ENCODE assay signal across 12 cellular contexts in the genomic region with DNA sequence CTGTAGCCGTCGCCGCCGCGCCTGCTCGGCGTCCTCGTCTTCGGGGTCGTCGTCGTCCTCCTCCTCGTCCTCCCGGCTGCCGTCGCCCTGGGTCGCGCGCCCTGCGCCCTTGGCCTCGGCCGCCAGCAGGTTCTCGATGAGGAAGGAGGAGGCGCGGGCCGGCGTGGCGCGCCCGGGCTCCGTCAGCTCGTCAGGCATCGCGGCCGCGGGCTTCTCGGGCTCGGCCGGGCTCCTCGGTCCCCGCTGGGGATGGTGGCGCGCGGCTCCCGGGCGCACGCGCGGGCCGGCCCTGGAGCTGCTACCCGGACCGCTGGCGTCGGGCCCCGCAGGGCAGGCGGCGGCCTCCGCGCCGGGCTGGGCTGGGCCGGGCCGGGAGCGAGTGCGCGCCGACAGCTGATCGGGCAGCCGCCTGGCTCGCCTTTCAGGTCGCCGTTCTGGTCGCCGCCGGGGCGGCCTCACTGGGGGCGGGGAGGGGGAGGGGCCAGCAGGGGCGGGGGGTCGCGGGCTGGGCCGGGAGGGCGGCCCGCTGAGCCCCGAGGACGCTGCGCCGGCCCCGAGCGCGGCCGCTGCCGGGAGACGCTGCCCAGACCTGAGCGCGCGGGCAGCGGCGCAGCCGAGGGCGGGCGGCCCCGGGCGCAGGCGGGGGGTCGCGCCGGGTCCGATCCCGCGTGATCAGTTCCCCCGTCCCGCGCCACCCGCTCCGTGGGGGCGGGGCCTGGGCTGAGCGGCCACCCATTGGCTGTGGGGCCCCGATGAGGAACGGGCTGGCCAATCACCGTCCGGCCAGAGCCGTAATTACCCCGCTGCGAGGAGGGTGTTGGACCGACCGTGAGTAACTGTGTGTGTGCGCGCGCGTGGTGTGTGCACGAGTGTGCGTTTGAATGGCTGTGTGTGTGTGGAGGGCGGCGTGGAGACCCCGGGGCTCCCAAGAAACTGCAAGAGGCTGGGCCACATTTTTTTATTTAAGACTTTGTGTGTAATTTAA. TPM values are rescaled to one million over a fixed set of nuclear protein-coding genes. Genes with fewer than 3 reads are reported as not detected.
DNase-seq lines count a peak whose midpoint lies in the region; ATAC-seq and TF ChIP-seq lines count a peak whose summit lies in the region.
"Had no signal": no experiment of that assay in that cellular context is flagged by ENCODE, and none has a peak within 500 bp of the region (broad histone marks: within the 10 kb centered on the region; RNA-seq: fewer than 3 reads in every experiment).

HMX1 (minus strand) TSS at position 423 of the 985 bp plus-strand sequence; CDS start at position 198, 225 bp downstream.

- H3K36me3 ChIP-seq in esophagus (ENCODE audit: control insufficient read depth in 2 of 2, insufficient read depth in 2 of 2, low read length in 1 of 2) (no peaks in the 10 kb centered on the region), neural progenitor cell (no peaks in the 10 kb centered on the region), prostate gland (no peaks in the 10 kb centered on the region)

- H3K4me1 Mint-ChIP-seq in neural progenitor cell = peaks cover 15% of the 10 kb centered on the region
- H3K4me1 Mint-ChIP-seq: immature natural killer cell had no signal

- no peak for TF ChIP-seq POLR2A in prostate gland (IDR thresholded peaks at IDR 0.05)

- H3K79me2 ChIP-seq in neural progenitor cell (ENCODE audit: low read depth) = no peaks in the 10 kb centered on the region

- intact Hi-C loops in prostate gland (cut with DNase I) = no loop called here

- H3K27me3 Mint-ChIP-seq in neural progenitor cell (ENCODE audit: insufficient read depth, low read depth) = peaks cover 77% of the 10 kb centered on the region

- no peaks in the 10 kb centered on the region for H3K9me3 Mint-ChIP-seq in neural progenitor cell
- H3K9me3 Mint-ChIP-seq: immature natural killer cell had no signal

- peaks cover 87% of the 10 kb centered on the region for H4K20me1 ChIP-seq in neural progenitor cell (ENCODE audit: low read depth)

- 2 to 3% methylated on average over 113 to 134 of the region's 134 CpGs for WGBS in esophagus, 2 donors
- 1% methylated on average over 60 of the region's 134 CpGs for WGBS in prostate gland

- peaks cover 3% of the 10 kb centered on the region for H3F3A ChIP-seq in neural progenitor cell (ENCODE audit: low read depth)

- no peak within 1 kb of the TSS for H2AFZ ChIP-seq in neural progenitor cell (replicated peaks)

- H3K9me3 ChIP-seq in esophagus (ENCODE audit: control insufficient read depth in 2 of 2, insufficient read depth in 1 of 2, low read depth in 1 of 2, low read length in 1 of 2) = peaks cover 0 to 3% of the 10 kb centered on the region in 2 donors
- H3K9me3 ChIP-seq in neural progenitor cell (ENCODE audit: low read depth) = no peaks in the 10 kb centered on the region
- no peaks in the 10 kb centered on the region for H3K9me3 ChIP-seq in prostate gland

- H3K4me3 ChIP-seq in esophagus (ENCODE audit: low read depth in 1 of 2, low read length in 2 of 2) = peak within 1 kb of the TSS; percentile 5 to 35
- peak within 1 kb of the TSS; percentile 40 for H3K4me3 ChIP-seq in neural progenitor cell
- H3K4me3 ChIP-seq in prostate gland = no peak within 1 kb of the TSS

- H3K4me1 ChIP-seq in esophagus (ENCODE audit: control insufficient read depth in 2 of 2, insufficient read depth in 2 of 2, low read length in 1 of 2) (peaks cover 8 to 14% of the 10 kb centered on the region in 2 donors), neural progenitor cell (peaks cover 12% of the 10 kb centered on the region), prostate gland (replicated peaks) (no peaks in the 10 kb centered on the region)

- H3K4me2 ChIP-seq in neural progenitor cell = peak within 1 kb of the TSS; percentile 78

- no peak within 1 kb of the TSS for H3K27ac ChIP-seq in esophagus (ENCODE audit: low read depth in 2 of 2, low read length in 1 of 2)
- H3K27ac ChIP-seq in neural progenitor cell = no peak within 1 kb of the TSS
- H3K27ac ChIP-seq in prostate gland = no peak within 1 kb of the TSS

- H3K27me3 ChIP-seq in esophagus (ENCODE audit: control insufficient read depth in 1 of 2, insufficient read depth in 2 of 2, low read length in 2 of 2) (peaks cover 22 to 71% of the 10 kb centered on the region in 2 donors), neural progenitor cell (peaks cover 100% of the 10 kb centered on the region), prostate gland (replicated peaks; ENCODE audit: insufficient read depth) (peaks cover 70% of the 10 kb centered on the region)

- peak within 1 kb of the TSS; percentile 85 for H3K4me3 Mint-ChIP-seq in neural progenitor cell

- H3K36me3 Mint-ChIP-seq in neural progenitor cell = no peaks in the 10 kb centered on the region
- H3K36me3 Mint-ChIP-seq: immature natural killer cell had no signal

- peak; percentile 86 for DNase-seq in DMS114 treated with DMSO at 0.1 percent for 48 hours (lab: John Stamatoyannopoulos, UW; ENCODE audit: unreplicated experiment)
- DNase-seq in NCI-H1105 (lab: John Stamatoyannopoulos, UW) = peak; percentile 79
- DNase-seq in neural progenitor cell (ENCODE audit: low spot score) = peak; percentile 88
- no peak for DNase-seq in activated T-cell treated with anti-CD3 and anti-CD28 coated beads, Interleukin-2, amount 50 U/mL, for 1 hour
- no peak for DNase-seq in NCI-H1417 (lab: John Stamatoyannopoulos, UW)
- DNase-seq in prostate gland (ENCODE audit: low spot score) = no peak
- DNase-seq: immature natural killer cell; stimulated activated naive CD4-positive, alpha-beta T cell had no signal

- TF ChIP-seq CTCF in neural progenitor cell (IDR thresholded peaks at IDR 0.05) (no peak), prostate gland (IDR thresholded peaks at IDR 0.05) (no peak)

- no peak within 1 kb of the TSS for H3K9ac ChIP-seq in neural progenitor cell

- ATAC-seq in HG02884 (IDR thresholded peaks at IDR 0.05; ENCODE audit: unreplicated experiment) = no peak

- no peak within 1 kb of the TSS for H3K27ac Mint-ChIP-seq in neural progenitor cell
- H3K27ac Mint-ChIP-seq: immature natural killer cell had no signal

RNA-seq across cellular contexts. Expression of gene HMX1, which starts in this region (rescaled TPM):
- not detected for polyA plus RNA-seq in esophagus
- total RNA-seq in neural progenitor cell (ENCODE audit: low replicate concordance) (0.19 TPM in 1 of 2 replicates, not detected in the other), prostate gland (1 to 10 TPM in 1 of 2 donors, not detected in 1; 5.3 TPM)
- total RNA-seq: M059J, skeletal muscle tissue had no signal
- polyA plus RNA-seq: immature natural killer cell had no signal

Comparison
In these comparisons a context has a peak if more than half of its experiments do, and no peak if none do; other contexts are left out.
1. Peak in DNase-seq, H3K4me3 ChIP-seq and H3K4me2 ChIP-seq in neural progenitor cell; RNA of the gene not detected or under 1 TPM.
2. DNase-seq: peak in DMS114 treated with DMSO at 0.1 percent for 48 hours (single experiment) and NCI-H1105 (single experiment); none in activated T-cell treated with anti-CD3 and anti-CD28 coated beads, Interleukin-2, amount 50 U/mL, for 1 hour (single experiment), NCI-H1417 (0 of 3) and prostate gland (single experiment).
3. H3K4me3 ChIP-seq: peak in esophagus (2 of 2); none in prostate gland (0 of 2).